Comparison of ENCODE assay signal across 17 cellular contexts in genomic region chrX:49139713-49140112, GRCh38. TPM values are rescaled to one million over a fixed set of nuclear protein-coding genes. Genes with fewer than 3 reads are reported as not detected.
A peak's percentile ranks its signal among the peaks of the same experiment; 100 is the strongest.
DNase-seq lines count a peak whose midpoint lies in the region; ATAC-seq, FAIRE-seq and TF ChIP-seq lines count a peak whose summit lies in the region.
"Had no signal": no experiment of that assay in that cellular context is flagged by ENCODE, and none has a peak within 500 bp of the region (broad histone marks: within the 10 kb centered on the region; RNA-seq: fewer than 3 reads in every experiment).

No MANE protein-coding gene starts in this region.

- H3K4me2 ChIP-seq in A549 = peak overlapping the region; percentile 64
- H3K4me2 ChIP-seq in mammary epithelial cell (ENCODE audit: insufficient read depth, low read depth, low read length) = no peak overlapping the region
- H3K4me2 ChIP-seq in GM23248 (ENCODE audit: unreplicated experiment) = no peak overlapping the region

- no peak for TF ChIP-seq POLR2A in A549 (IDR thresholded peaks at IDR 0.05; ENCODE audit: low read length)

- 19% methylated on average over 4 of the region's 4 CpGs for WGBS in A549 (ENCODE audit: missing lambda C conversion rate)
- WGBS in mammary epithelial cell (ENCODE audit: low coverage, missing lambda C conversion rate) = 50% methylated on average over 4 of the region's 4 CpGs
- 62 to 76% methylated on average over 4 of the region's 4 CpGs for WGBS in GM23248 (ENCODE audit: low coverage in 1 of 2, low lambda C conversion rate in 2 of 2, missing lambda C conversion rate in 2 of 2), 2 experiments

- H2AFZ ChIP-seq in mammary epithelial cell (ENCODE audit: low read depth, low read length) (no peak overlapping the region), GM23248 (no peak overlapping the region)

- H3K9ac ChIP-seq in mammary epithelial cell (ENCODE audit: insufficient read depth, low read length) (no peak overlapping the region), GM23248 (no peak overlapping the region)

- H3K79me2 ChIP-seq in mammary epithelial cell (ENCODE audit: insufficient read depth, low read length) (no peaks in the 10 kb centered on the region), GM23248 (ENCODE audit: insufficient read depth) (no peaks in the 10 kb centered on the region)

- dilution Hi-C loops in mammary epithelial cell (cut with HindIII; ENCODE audit: low sequenced_read_pairs) = no loop called here

- no peaks in the 10 kb centered on the region for H4K20me1 ChIP-seq in mammary epithelial cell (ENCODE audit: insufficient read depth, low read length)
- H4K20me1 ChIP-seq in GM23248 (ENCODE audit: insufficient read depth) = no peaks in the 10 kb centered on the region

- intact Hi-C loops in mammary epithelial cell (cut with micrococcal nuclease) = no loop called here

- in situ Hi-C loops in KBM-7 (cut with MboI; ENCODE audit: low pct_unique_long_range_greater_than_20kb, low sequenced_read_pairs) = no loop called here
- in situ Hi-C loops in mammary epithelial cell (cut with MboI; ENCODE audit: low sequenced_read_pairs in 2 of 2) = no loop called here
- in situ Hi-C loops in GM23248 (cut with MboI) = no loop called here

- CTCF ChIA-PET in A549 (lab: Yijun Ruan, JAX) = interaction anchor here (2.0 to 7.7 kb wide), 2 partner anchors 15 to 24 kb away, joined by 5 to 54 read pairs; no protein-coding TSS in a partner anchor
- CTCF ChIA-PET in mammary epithelial cell (lab: Charles Lee; ENCODE audit: low non-redundant PET) = no interaction called here

- H3K4me1 ChIP-seq in A549 (peaks cover 16% of the 10 kb centered on the region), mammary epithelial cell (ENCODE audit: insufficient read depth, low read length) (no peaks in the 10 kb centered on the region), GM23248 (ENCODE audit: insufficient read depth) (no peaks in the 10 kb centered on the region)

- H3K27me3 ChIP-seq in mammary epithelial cell (ENCODE audit: insufficient read depth, low read length) (no peaks in the 10 kb centered on the region), GM23248 (replicated peaks; ENCODE audit: insufficient read depth) (no peaks in the 10 kb centered on the region)

- TF ChIP-seq CTCF in A549 (IDR thresholded peaks at IDR 0.05) = no peak
- no peak for TF ChIP-seq CTCF in mammary epithelial cell (conservative IDR thresholded peaks at IDR 0.05 in 1 of 2, IDR thresholded peaks at IDR 0.05 in 1 of 2; ENCODE audit: extremely low read depth in 1 of 2, insufficient read depth in 1 of 2, low read depth in 1 of 2, low read length in 2 of 2)

- POLR2A ChIA-PET in A549 (lab: Yijun Ruan, JAX) = no interaction called here

- FAIRE-seq in A549 (lab: Jason Lieb, UNC) = no peak
- FAIRE-seq: HTR-8/SVneo had no signal

- TF ChIP-seq EP300 in A549 (IDR thresholded peaks at IDR 0.05) = no peak

- DNase-seq in A549 (ENCODE audit: low read depth in 1 of 2, low spot score in 1 of 2) (peak in 1 of 2 experiments; percentile 34), KBM-7 (peak; percentile 55), mammary epithelial cell (peak; percentile 8), GM23248 (no peak), COLO829 (ENCODE audit: low spot score) (no peak)
- DNase-seq: 8988T; CD4-positive, CD25-positive, alpha-beta regulatory T cell; DMS79 treated with DMSO at 0.1 percent for 48 hours; H7; NCI-H1105; NCI-H1694; NCI-H774; Right ventricle myocardium superior; SW 1271 had no signal

- no peaks in the 10 kb centered on the region for H3K9me2 ChIP-seq in GM23248 (ENCODE audit: insufficient read depth)

- no peaks in the 10 kb centered on the region for H3F3A ChIP-seq in GM23248 (ENCODE audit: insufficient read depth)

- no peaks in the 10 kb centered on the region for H3K36me3 ChIP-seq in mammary epithelial cell (ENCODE audit: insufficient read depth, low read length)
- H3K36me3 ChIP-seq in GM23248 (ENCODE audit: low read depth) = no peaks in the 10 kb centered on the region

- TF ChIP-seq RAD21 in A549 (conservative IDR thresholded peaks at IDR 0.05 in 1 of 2, IDR thresholded peaks at IDR 0.05 in 1 of 2) = no peak

- H3K27ac ChIP-seq in A549 (peak overlapping the region; percentile 69 to 77), mammary epithelial cell (ENCODE audit: insufficient read depth, low read depth, low read length) (no peak overlapping the region), GM23248 (no peak overlapping the region)
- H3K27ac ChIP-seq: HL-60 had no signal

- BruUV-seq in mammary epithelial cell (replicated peaks; lab: Mats Ljungman, UMichigan) = no TSS peak

- H3K4me3 ChIP-seq in A549 = no peak overlapping the region
- H3K4me3 ChIP-seq in mammary epithelial cell (replicated peaks in 1 of 3; ENCODE audit: insufficient read depth in 1 of 3, low read depth in 2 of 3, low read length in 3 of 3) = no peak overlapping the region
- H3K4me3 ChIP-seq in GM23248 = no peak overlapping the region

- ATAC-seq in A549 (peak in 1 of 2 experiments; percentile 69; a peak in 3 of 6 replicates), GM21367 (IDR thresholded peaks at IDR 0.05; ENCODE audit: unreplicated experiment) (no peak)

- H3K9me3 ChIP-seq in A549 = no peaks in the 10 kb centered on the region
- peaks cover 18% of the 10 kb centered on the region for H3K9me3 ChIP-seq in mammary epithelial cell (replicated peaks; ENCODE audit: insufficient read depth, low read length)
- no peaks in the 10 kb centered on the region for H3K9me3 ChIP-seq in GM23248 (ENCODE audit: low read depth)

TF ChIP-seq in A549, 52 proteins besides CTCF, POLR2A, EP300 and RAD21:
- no peak for TF ChIP-seq NPAS2 (CRISPR knock-in tag; IDR thresholded peaks at IDR 0.05; ENCODE audit: borderline replicate concordance)
- no peak for TF ChIP-seq HDAC2 (IDR thresholded peaks at IDR 0.05)
- no peak for TF ChIP-seq EHF (CRISPR knock-in tag; IDR thresholded peaks at IDR 0.05)

RNA-seq across cellular contexts. Expression of gene GPKOW, which starts 16.2 kb away (rescaled TPM):
- 34.4 and 40.7 TPM in 2 replicates for polyA plus RNA-seq in A549 (2011; rRNA removed)
- 32.5 and 34.5 TPM in 2 replicates for polyA plus RNA-seq in A549 (2012; cell fraction: cytosol; rRNA removed)
- 28.8 and 30.2 TPM in 2 replicates for polyA plus RNA-seq in A549 (2012; cell fraction: nucleus; rRNA removed)
- 22.0 to 24.9 TPM (median 24.1 TPM) in 3 replicates for polyA plus RNA-seq in A549 (2017; fragmentation: RNase III; extraction: RNeasy Plus Mini Kit Qiagen cat#74134 plus additional on column Dnase treatment)
- 21.1 and 22.8 TPM in 2 replicates for polyA minus RNA-seq in A549 (2011; rRNA and poly(A)+ RNA removed)
- 10 to 100 TPM; 12.8 to 18.7 TPM for total RNA-seq in mammary epithelial cell
- 18.8 TPM for polyA plus RNA-seq in mammary epithelial cell
- 10.1 TPM for polyA minus RNA-seq in mammary epithelial cell
- 19.7 and 22.4 TPM in 2 replicates for total RNA-seq in GM23248 (2014; rRNA removed; shearing (Covaris generic))
- polyA plus RNA-seq in GM23248 (2016; fragmentation: Nextera tagmentation; extraction: Ambion mirVana) = 20.9 and 23.8 TPM in 2 replicates

RNA-seq across cellular contexts. Expression of gene MAGIX, which starts 22.8 kb away (rescaled TPM):
- polyA plus RNA-seq in A549 (2011; rRNA removed) (1.1 and 1.2 TPM in 2 replicates), A549 (2017; fragmentation: RNase III; extraction: RNeasy Plus Mini Kit Qiagen cat#74134 plus additional on column Dnase treatment) (2.2 to 3.0 TPM (median 2.5 TPM) in 3 replicates), mammary epithelial cell (1.3 TPM), GM23248 (2016; fragmentation: Nextera tagmentation; extraction: Ambion mirVana) (1.1 and 1.5 TPM in 2 replicates)
- polyA plus RNA-seq in A549 (2012; cell fraction: cytosol; rRNA removed) = 2.7 and 4.2 TPM in 2 replicates
- polyA plus RNA-seq in A549 (2012; cell fraction: nucleus; rRNA removed) = 4.6 and 6.8 TPM in 2 replicates
- polyA minus RNA-seq in A549 (2011; rRNA and poly(A)+ RNA removed) = 0.41 and 1.8 TPM in 2 replicates
- 1 to 10 TPM; 1.4 to 2.8 TPM for total RNA-seq in mammary epithelial cell
- polyA minus RNA-seq in mammary epithelial cell = not detected
- 1.3 and 8.0 TPM in 2 replicates for total RNA-seq in GM23248 (2014; rRNA removed; shearing (Covaris generic))

RNA-seq across cellular contexts. Expression of gene PLP2, which starts 32.0 kb away (rescaled TPM):
- polyA plus RNA-seq in A549 (2011; rRNA removed) = 209 and 277 TPM in 2 replicates
- 406 and 428 TPM in 2 replicates for polyA plus RNA-seq in A549 (2012; cell fraction: cytosol; rRNA removed)
- 165 and 236 TPM in 2 replicates for polyA plus RNA-seq in A549 (2012; cell fraction: nucleus; rRNA removed)
- polyA plus RNA-seq in A549 (2017; fragmentation: RNase III; extraction: RNeasy Plus Mini Kit Qiagen cat#74134 plus additional on column Dnase treatment) = 162 to 168 TPM (median 164 TPM) in 3 replicates
- polyA minus RNA-seq in A549 (2011; rRNA and poly(A)+ RNA removed) = 267 and 271 TPM in 2 replicates
- total RNA-seq in mammary epithelial cell = 100 to 1,000 TPM in 1 of 2 donors, 10 to 100 TPM in 1; 68.5 to 377 TPM
- polyA plus RNA-seq in mammary epithelial cell = 629 TPM
- 468 TPM for polyA minus RNA-seq in mammary epithelial cell
- 62.3 and 62.5 TPM in 2 replicates for total RNA-seq in GM23248 (2014; rRNA removed; shearing (Covaris generic))
- polyA plus RNA-seq in GM23248 (2016; fragmentation: Nextera tagmentation; extraction: Ambion mirVana) = 204 and 209 TPM in 2 replicates

RNA-seq across cellular contexts. Expression of gene PRICKLE3, which starts 46.5 kb away (rescaled TPM):
- 7.9 and 9.3 TPM in 2 replicates for polyA plus RNA-seq in A549 (2011; rRNA removed)
- 16.9 and 23.0 TPM in 2 replicates for polyA plus RNA-seq in A549 (2012; cell fraction: cytosol; rRNA removed)
- 54.4 and 68.6 TPM in 2 replicates for polyA plus RNA-seq in A549 (2012; cell fraction: nucleus; rRNA removed)
- polyA plus RNA-seq in A549 (2017; fragmentation: RNase III; extraction: RNeasy Plus Mini Kit Qiagen cat#74134 plus additional on column Dnase treatment) = 12.9 to 14.1 TPM (median 14.0 TPM) in 3 replicates
- polyA minus RNA-seq in A549 (2011; rRNA and poly(A)+ RNA removed) = 10.3 and 17.7 TPM in 2 replicates
- total RNA-seq in mammary epithelial cell = 10 to 100 TPM; 13.2 to 25.4 TPM
- polyA plus RNA-seq in mammary epithelial cell = 13.2 TPM
- 34.0 TPM for polyA minus RNA-seq in mammary epithelial cell
- total RNA-seq in GM23248 (2014; rRNA removed; shearing (Covaris generic)) = 9.0 and 10.8 TPM in 2 replicates
- polyA plus RNA-seq in GM23248 (2016; fragmentation: Nextera tagmentation; extraction: Ambion mirVana) = 5.1 TPM in 2 replicates

Comparison
In these comparisons a context has a peak if more than half of its experiments do, and no peak if none do; other contexts are left out.
1. DNase-seq: peak in KBM-7 (single experiment) and mammary epithelial cell (single experiment); none in GM23248 (single experiment) and COLO829 (single experiment).
2. H3K27ac ChIP-seq: peak in A549 (2 of 2); none in mammary epithelial cell (single experiment) and GM23248 (single experiment).